8 cellular contexts compared by ENCODE assay signal in the genomic region with DNA sequence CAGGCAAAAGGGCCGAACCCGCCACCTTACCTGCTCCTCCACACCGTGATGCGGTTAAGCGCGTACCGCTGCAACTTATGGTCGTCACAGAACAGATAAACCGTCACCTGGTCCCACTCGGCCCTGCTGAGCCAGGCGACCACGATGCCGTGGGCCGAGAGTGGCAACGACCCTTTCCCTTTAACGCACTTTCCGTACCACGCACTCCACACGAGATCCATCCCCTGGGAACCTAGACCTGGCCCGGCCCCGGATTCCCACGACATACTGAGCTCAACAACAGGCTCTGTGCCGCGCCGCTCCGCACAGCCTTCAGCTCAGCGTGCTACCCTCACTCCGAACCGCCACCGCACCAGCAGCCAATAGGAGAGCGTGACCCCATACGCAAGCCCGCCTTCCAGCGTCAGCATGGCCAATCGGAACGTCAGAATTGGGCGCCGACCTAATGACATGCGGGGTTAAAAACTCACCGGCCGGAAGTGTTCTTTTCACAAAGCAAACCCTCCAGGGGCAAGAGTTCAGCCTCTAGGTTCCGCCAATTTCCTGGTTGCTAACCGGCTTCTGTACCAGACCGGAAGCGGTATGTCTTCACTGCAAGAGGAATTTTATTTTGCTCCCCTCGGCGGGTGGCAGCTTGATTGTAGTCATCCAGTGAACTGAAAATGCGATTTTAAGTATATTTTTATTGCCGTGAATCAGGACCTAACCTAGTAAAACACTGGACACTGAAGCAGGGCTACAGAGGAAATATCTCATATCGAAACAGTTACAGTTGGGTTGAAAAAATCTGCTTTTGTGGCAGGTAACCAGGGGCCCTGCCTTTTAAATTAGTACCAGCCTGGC. TPM values are rescaled to one million over a fixed set of nuclear protein-coding genes. Genes with fewer than 3 reads are reported as not detected.
DNase-seq lines count a peak whose midpoint lies in the region; ATAC-seq lines count a peak whose summit lies in the region.

A gene (minus strand): TSS at position 338 of the 843 bp plus-strand sequence. CDS start 72 bp downstream, at position 266.

- H3K9me3 Mint-ChIP-seq in CD8-positive, alpha-beta memory T cell, result no peaks in the 10 kb centered on the region

- peak within 1 kb of the TSS; percentile 90 to 100 (median 97) for H3K27ac Mint-ChIP-seq in CD8-positive, alpha-beta memory T cell

- POLR2A ChIA-PET in CD8-positive, alpha-beta memory T cell (lab: Charles Lee), result interaction anchor here (0.5 kb wide), 1 partner anchor 62 kb away, joined by 7 read pairs; no protein-coding TSS in a partner anchor

- peak; percentile 76 to 94 (median 91) for DNase-seq in CD8-positive, alpha-beta memory T cell
- peak; percentile 74 for DNase-seq in HS-5 (ENCODE audit: low read depth)
- peak; percentile 86 for DNase-seq in NK-92 treated with Interleukin-12 subunit alpha and Interleukin-12 subunit beta, amount 100 ng/mL, for 24 hours (lab: John Stamatoyannopoulos, UW)
- peak; percentile 91 for DNase-seq in activated CD8-positive, alpha-beta memory T cell treated with anti-CD3 and anti-CD28 coated beads for 24 hours
- DNase-seq in effector memory CD4-positive, alpha-beta T cell, result peak; percentile 83 to 87 (median 86)
- peak; percentile 94 for DNase-seq in medulla oblongata (ENCODE audit: extremely low spot score)
- peak; percentile 76 for DNase-seq in stimulated activated CD8-positive, alpha-beta memory T cell treated with anti-CD3 and anti-CD28 coated beads, Interleukin-12 subunit alpha, Interleukin-12 subunit beta, amount 100 ng/mL, for 1 hour (ENCODE audit: low read depth)

- CTCF ChIA-PET in CD8-positive, alpha-beta memory T cell (lab: Charles Lee), result no interaction called here

- H3K27me3 Mint-ChIP-seq in CD8-positive, alpha-beta memory T cell, result peaks cover 0 to 1% of the 10 kb centered on the region in 2 donors

- no peaks in the 10 kb centered on the region for H3K9me3 ChIP-seq in CD8-positive, alpha-beta memory T cell (ENCODE audit: low read length)
- H3K9me3 ChIP-seq in effector memory CD4-positive, alpha-beta T cell (ENCODE audit: control insufficient read depth, low read length), result no peaks in the 10 kb centered on the region

- peak within 1 kb of the TSS; percentile 79 for H3K4me3 ChIP-seq in CD8-positive, alpha-beta memory T cell (ENCODE audit: low read length)
- peak within 1 kb of the TSS; percentile 64 for H3K4me3 ChIP-seq in effector memory CD4-positive, alpha-beta T cell (ENCODE audit: insufficient read depth, low read depth, low read length, poor library complexity, severe bottlenecking)

- peaks cover 12% of the 10 kb centered on the region for H3K4me1 ChIP-seq in CD8-positive, alpha-beta memory T cell (ENCODE audit: insufficient read depth, low read length)
- peaks cover 8% of the 10 kb centered on the region for H3K4me1 ChIP-seq in effector memory CD4-positive, alpha-beta T cell (ENCODE audit: control insufficient read depth, insufficient read depth, low read length, poor library complexity, severe bottlenecking)

- H3K4me1 Mint-ChIP-seq in CD8-positive, alpha-beta memory T cell, result peaks cover 12 to 22% (median 21%) of the 10 kb centered on the region in 3 donors

- peak within 1 kb of the TSS; percentile 64 for H3K27ac ChIP-seq in CD8-positive, alpha-beta memory T cell (ENCODE audit: low read depth, low read length)
- peak within 1 kb of the TSS; percentile 69 for H3K27ac ChIP-seq in effector memory CD4-positive, alpha-beta T cell (ENCODE audit: insufficient read depth, low read length, poor library complexity, severe bottlenecking)

- no peaks in the 10 kb centered on the region for H3K27me3 ChIP-seq in CD8-positive, alpha-beta memory T cell (ENCODE audit: insufficient read depth, low read length, poor library complexity, severe bottlenecking)
- no peaks in the 10 kb centered on the region for H3K27me3 ChIP-seq in effector memory CD4-positive, alpha-beta T cell (replicated peaks; ENCODE audit: control insufficient read depth, insufficient read depth, low read length, poor library complexity, severe bottlenecking)

- no peaks in the 10 kb centered on the region for H3K36me3 ChIP-seq in CD8-positive, alpha-beta memory T cell (ENCODE audit: insufficient read depth, low read length)
- H3K36me3 ChIP-seq in effector memory CD4-positive, alpha-beta T cell (ENCODE audit: control insufficient read depth, insufficient read depth, low read length), result peaks cover 4% of the 10 kb centered on the region

- peaks cover 0 to 28% (median 0%) of the 10 kb centered on the region in 3 donors for H3K36me3 Mint-ChIP-seq in CD8-positive, alpha-beta memory T cell

- peak within 1 kb of the TSS; percentile 99 to 100 (median 99) for H3K4me3 Mint-ChIP-seq in CD8-positive, alpha-beta memory T cell

- ATAC-seq in GM19468 (IDR thresholded peaks at IDR 0.05; ENCODE audit: extremely low read depth, unreplicated experiment), result peak; percentile 99

RNA-seq across cellular contexts. Expression of the gene that starts here (rescaled TPM):
- 10 to 100 TPM; 70.7 to 74.3 TPM for total RNA-seq in CD8-positive, alpha-beta memory T cell
- 44.8 TPM for polyA plus RNA-seq in CD8-positive, alpha-beta memory T cell

Comparison
In these comparisons a context has a peak if more than half of its experiments do, and no peak if none do; other contexts are left out.
1. Peak in every context shown above with its lines: DNase-seq, ATAC-seq, H3K4me3 ChIP-seq and H3K27ac ChIP-seq.